ENCODE assay signal across 8 cellular contexts in the genomic region with DNA sequence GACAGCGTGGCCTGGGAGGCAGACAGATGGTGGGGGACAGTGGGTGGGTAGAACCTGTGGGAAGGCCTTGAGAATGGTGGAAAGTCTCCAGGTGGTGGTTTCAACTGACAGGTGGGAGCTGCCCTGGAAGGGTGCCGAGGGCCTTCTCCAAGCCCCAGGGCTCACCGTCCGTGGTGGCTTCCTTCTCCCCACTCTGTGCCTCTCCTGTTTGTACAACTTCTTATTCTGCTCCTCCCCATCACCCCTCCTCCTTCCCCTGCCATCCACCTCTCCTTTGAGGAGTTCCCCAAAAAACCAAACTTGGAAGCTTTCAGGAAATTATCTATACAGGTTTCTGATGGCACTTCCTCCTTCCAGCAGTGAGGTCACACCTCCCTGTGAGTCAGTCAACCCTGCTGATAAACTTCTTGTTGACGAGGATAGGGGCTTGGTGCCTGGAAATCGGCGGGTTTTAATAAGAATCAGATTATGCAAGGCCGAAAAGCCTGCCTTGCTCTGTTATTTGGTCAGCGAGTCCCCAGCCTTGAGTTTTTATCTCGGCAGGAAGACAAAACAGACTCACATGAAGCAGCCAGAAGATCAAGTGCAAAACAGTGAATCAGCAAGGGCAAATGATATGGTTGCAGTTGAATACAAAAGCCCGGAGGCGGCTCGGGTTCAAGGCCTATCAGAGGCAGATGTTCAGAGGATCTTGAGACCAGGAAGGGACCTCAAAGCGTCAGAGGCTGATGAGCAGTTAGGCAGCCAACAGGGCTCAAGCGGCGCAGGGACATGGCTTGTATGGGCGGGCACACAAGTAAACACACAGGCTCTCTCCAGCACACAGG. TPM values are rescaled to one million over a fixed set of nuclear protein-coding genes. Genes with fewer than 3 reads are reported as not detected.
DNase-seq lines count a peak whose midpoint lies in the region; ATAC-seq and TF ChIP-seq lines count a peak whose summit lies in the region.

No MANE protein-coding gene starts in this region.

- intact Hi-C loops in left lung (cut with DNase I), result no loop called here

- no peak overlapping the region; the same call in 1 of the 2 replicates for H3K4me3 ChIP-seq in ACC112 (ENCODE audit: low read depth, low read length)
- no peak overlapping the region for H3K4me3 ChIP-seq in left lung

- ATAC-seq in left lung (peak; percentile 52), GM21526 (IDR thresholded peaks at IDR 0.05; ENCODE audit: low FRiP score, unreplicated experiment) (no peak)

- H3K27ac ChIP-seq in ACC112 (ENCODE audit: low read depth, low read length), result peak overlapping the region; percentile 71
- peak overlapping the region; percentile 63 to 82 for H3K27ac ChIP-seq in left lung

- H3K4me1 ChIP-seq in ACC112 (ENCODE audit: control insufficient read depth, insufficient read depth, low read length, unreplicated experiment), result peaks cover 64% of the 10 kb centered on the region
- H3K4me1 ChIP-seq in left lung, result peaks cover 4 to 49% of the 10 kb centered on the region in 2 donors

- H3K9me3 ChIP-seq in left lung, result no peaks in the 10 kb centered on the region

- H3K27me3 ChIP-seq in ACC112 (ENCODE audit: insufficient read depth, low read length) (no peaks in the 10 kb centered on the region), left lung (no peaks in the 10 kb centered on the region)

- H3K79me2 ChIP-seq in ACC112 (ENCODE audit: control insufficient read depth, insufficient read depth, low read length, unreplicated experiment), result peaks cover 29% of the 10 kb centered on the region

- no peak for TF ChIP-seq CTCF in left lung (IDR thresholded peaks at IDR 0.05)

- no peak overlapping the region for H2AFZ ChIP-seq in ACC112 (ENCODE audit: low read length, unreplicated experiment)

- DNase-seq in LoVo (ENCODE audit: low spot score), result peak; percentile 22
- DNase-seq in amniotic epithelial cell (ENCODE audit: low read depth), result peak; percentile 98
- DNase-seq in left lung, result no peak
- no peak for DNase-seq in activated CD4-positive, CD25-positive, alpha-beta regulatory T cell (lab: John Stamatoyannopoulos, UW)
- DNase-seq in ureter (ENCODE audit: low spot score), result no peak
- no peak for DNase-seq in NCI-H345 (lab: John Stamatoyannopoulos, UW)

- H3K36me3 ChIP-seq in ACC112 (ENCODE audit: insufficient read depth, low read length) (no peaks in the 10 kb centered on the region), left lung (peaks cover 3 to 40% of the 10 kb centered on the region in 2 donors)

RNA-seq across cellular contexts. Expression of gene ST3GAL4, which starts 9.5 kb away (rescaled TPM):
- 10 to 100 TPM; 33.1 to 35.9 TPM for total RNA-seq in left lung
- total RNA-seq in ureter, result 46.4 TPM

RNA-seq across cellular contexts. Expression of gene DCPS, which starts 42.1 kb away (rescaled TPM):
- total RNA-seq in left lung (10 to 100 TPM; 16.4 to 18.0 TPM), ureter (23.2 TPM)

Comparison
In these comparisons a context has a peak if more than half of its experiments do, and no peak if none do; other contexts are left out.
1. DNase-seq: peak in LoVo (single experiment) and amniotic epithelial cell (single experiment); none in left lung (0 of 2), activated CD4-positive, CD25-positive, alpha-beta regulatory T cell (0 of 4), ureter (single experiment) and NCI-H345 (single experiment).